Comparison of ENCODE assay signal across 9 cellular contexts in the genomic region with DNA sequence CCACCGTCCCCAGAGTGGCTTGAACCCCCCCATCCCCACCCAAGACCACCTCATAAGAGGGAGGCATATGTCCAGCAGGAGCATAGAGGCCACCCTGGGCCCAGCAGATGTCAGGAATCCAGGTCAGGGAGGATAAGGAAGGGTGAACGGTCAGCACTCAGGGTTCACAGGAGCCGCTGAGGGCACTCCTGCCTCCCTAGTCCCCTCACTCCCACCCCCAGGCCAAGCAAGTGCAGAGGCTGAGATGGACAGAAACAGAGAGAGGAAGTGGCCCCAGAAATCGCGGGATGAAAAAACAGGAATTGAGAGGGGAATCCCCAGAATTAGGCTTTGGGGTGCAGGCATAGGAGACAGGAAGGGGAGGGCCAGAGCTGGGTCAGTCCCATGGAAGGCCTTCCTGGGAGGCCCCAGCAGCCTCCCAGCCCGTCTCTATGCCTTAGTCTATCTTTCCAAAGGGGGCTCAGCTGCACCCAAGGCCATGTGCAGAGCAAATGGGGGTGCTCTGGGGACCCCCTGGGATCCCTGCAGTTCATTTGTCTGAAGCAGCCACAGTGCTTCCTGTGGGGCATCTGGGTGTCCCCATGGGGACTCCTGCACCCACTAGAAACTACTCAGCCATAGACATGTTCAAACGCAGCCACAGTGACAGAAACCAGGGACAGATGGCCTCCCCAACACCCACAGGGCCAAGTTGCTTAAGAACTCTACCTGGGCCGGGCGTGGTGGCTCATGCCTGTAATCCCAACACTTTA. TPM values are rescaled to one million over a fixed set of nuclear protein-coding genes. Genes with fewer than 3 reads are reported as not detected.
DNase-seq lines count a peak whose midpoint lies in the region; ATAC-seq and TF ChIP-seq lines count a peak whose summit lies in the region.
"Had no signal": no experiment of that assay in that cellular context is flagged by ENCODE, and none has a peak within 500 bp of the region (broad histone marks: within the 10 kb centered on the region; RNA-seq: fewer than 3 reads in every experiment).

No MANE protein-coding gene starts in this region.

- intact Hi-C loops in heart left ventricle (cut with DNase I) (loop anchor here in 9 of 10 donors (2.0 to 10.0 kb wide), 12 partner anchors 51 to 266 kb away; a partner anchor contains a TSS), left ventricle myocardium superior (cut with micrococcal nuclease) (no loop called here), activated B cell treated with CpG ODN at 0.5 μM for 24 hours (cut with micrococcal nuclease) (loop anchor here (2.0 to 10.0 kb wide), 6 partner anchors 43 to 261 kb away; a partner anchor contains a TSS), upper lobe of right lung (cut with DNase I) (no loop called here)

- H3K36me3 ChIP-seq in heart left ventricle (peaks cover 0 to 27% (median 21%) of the 10 kb centered on the region in 9 donors), upper lobe of right lung (peaks cover 16% of the 10 kb centered on the region), MM.1S (replicated peaks; ENCODE audit: insufficient read depth, low read length) (no peaks in the 10 kb centered on the region)

- DNase-seq in heart left ventricle (peak in 1 of 5 donors; percentile 34), left ventricle myocardium superior (no peak), activated B cell treated with CpG ODN at 0.5 μM for 24 hours (peak; percentile 39), immature natural killer cell (no peak), upper lobe of right lung (no peak), MM.1S (no peak), anterior cingulate cortex (lab: John Stamatoyannopoulos, UW) (no peak)

- CTCF ChIA-PET in activated B cell treated with CpG ODN at 0.5 μM for 24 hours (lab: Charles Lee), result no interaction called here

- H3K4me1 Mint-ChIP-seq in activated B cell treated with CpG ODN at 0.5 μM for 24 hours, result peaks cover 40% of the 10 kb centered on the region
- peaks cover 43 to 45% of the 10 kb centered on the region in 2 donors for H3K4me1 Mint-ChIP-seq in immature natural killer cell

- H3K9me3 ChIP-seq in heart left ventricle (no peaks in the 10 kb centered on the region), upper lobe of right lung (no peaks in the 10 kb centered on the region), MM.1S (replicated peaks; ENCODE audit: insufficient read depth, low read length) (no peaks in the 10 kb centered on the region)

- H3K9me3 Mint-ChIP-seq in activated B cell treated with CpG ODN at 0.5 μM for 24 hours (no peaks in the 10 kb centered on the region), immature natural killer cell (no peaks in the 10 kb centered on the region)

- no peaks in the 10 kb centered on the region for H3K9me2 ChIP-seq in MM.1S (replicated peaks; ENCODE audit: insufficient read depth, low read length)

- POLR2A ChIA-PET in activated B cell treated with CpG ODN at 0.5 μM for 24 hours (lab: Charles Lee), result no interaction called here

- H3K79me2 ChIP-seq in MM.1S (ENCODE audit: low read length), result no peaks in the 10 kb centered on the region

- H3K9ac ChIP-seq in MM.1S (ENCODE audit: low read length), result no peak overlapping the region

- WGBS in heart left ventricle, 4 donors, result 53 to 70% (median 64%) methylated on average over 9 of the region's 9 CpGs

- H3K27me3 Mint-ChIP-seq in activated B cell treated with CpG ODN at 0.5 μM for 24 hours (peaks cover 18% of the 10 kb centered on the region), immature natural killer cell (ENCODE audit: low read depth in 3 of 3) (peaks cover 5 to 14% (median 6%) of the 10 kb centered on the region in 3 donors)

- peak overlapping the region; percentile 88 to 98 (median 94) for H3K27ac ChIP-seq in heart left ventricle
- peak overlapping the region; percentile 89 for H3K27ac ChIP-seq in upper lobe of right lung
- H3K27ac ChIP-seq in MM.1S (ENCODE audit: low read length), result no peak overlapping the region

- H3K27me3 ChIP-seq in heart left ventricle (no peaks in the 10 kb centered on the region), upper lobe of right lung (no peaks in the 10 kb centered on the region), MM.1S (replicated peaks; ENCODE audit: insufficient read depth, low read length) (no peaks in the 10 kb centered on the region)

- H3K4me2 ChIP-seq in MM.1S (ENCODE audit: low read depth, low read length), result no peak overlapping the region

- TF ChIP-seq CTCF in heart left ventricle (IDR thresholded peaks at IDR 0.05) (no peak), activated B cell treated with CpG ODN at 0.5 μM for 24 hours (IDR thresholded peaks at IDR 0.05) (no peak), upper lobe of right lung (IDR thresholded peaks at IDR 0.05) (no peak), MM.1S (IDR thresholded peaks at IDR 0.05; ENCODE audit: low read length) (no peak)

- H3K4me3 Mint-ChIP-seq in activated B cell treated with CpG ODN at 0.5 μM for 24 hours (peak overlapping the region; percentile 75), immature natural killer cell (peak overlapping the region; percentile 76 to 81 (median 76))

- H3K4me3 ChIP-seq in heart left ventricle (peak overlapping the region in 11 of 12 donors; percentile 59 to 97 (median 84)), upper lobe of right lung (peak overlapping the region; percentile 78), MM.1S (ENCODE audit: low read length) (no peak overlapping the region)

- no peak overlapping the region for H2AFZ ChIP-seq in MM.1S (ENCODE audit: low read length)

- ATAC-seq in heart left ventricle (no peak), left ventricle myocardium superior (no peak), HG02943 (IDR thresholded peaks at IDR 0.05; ENCODE audit: low read depth, unreplicated experiment) (peak; percentile 63), activated B cell treated with CpG ODN at 0.5 μM for 24 hours (ENCODE audit: low read depth) (peak; percentile 61), upper lobe of right lung (no peak)

- H3K27ac Mint-ChIP-seq in activated B cell treated with CpG ODN at 0.5 μM for 24 hours (peak overlapping the region; percentile 56), immature natural killer cell (peak overlapping the region; percentile 62 to 92 (median 84))

- peaks cover 0 to 43% (median 22%) of the 10 kb centered on the region in 12 donors for H3K4me1 ChIP-seq in heart left ventricle
- peaks cover 15% of the 10 kb centered on the region for H3K4me1 ChIP-seq in upper lobe of right lung
- peaks cover 6% of the 10 kb centered on the region for H3K4me1 ChIP-seq in MM.1S (ENCODE audit: low read length)

- TF ChIP-seq POLR2A in heart left ventricle (IDR thresholded peaks at IDR 0.05), result no peak

- no peaks in the 10 kb centered on the region for H4K20me1 ChIP-seq in MM.1S (ENCODE audit: insufficient read depth, low read length)

- H3K36me3 Mint-ChIP-seq in activated B cell treated with CpG ODN at 0.5 μM for 24 hours (ENCODE audit: low read depth) (peaks cover 2% of the 10 kb centered on the region), immature natural killer cell (peaks cover 0 to 5% (median under 1%) of the 10 kb centered on the region in 3 donors)

- 0 out of 2 replicates have a peak, but pooled peaks cover 4% of the 10 kb centered on the region for H3F3A ChIP-seq in MM.1S (ENCODE audit: insufficient read depth, low read length)

RNA-seq across cellular contexts. Expression of a gene that starts 1.7 kb away (rescaled TPM):
- total RNA-seq in heart left ventricle (10 to 100 TPM in 4 of 9 donors, 1 to 10 TPM in 5; 5.8 to 30.9 (median 9.6) TPM), left ventricle myocardium superior (10.6 TPM), activated B cell treated with CpG ODN at 0.5 μM for 24 hours (4.4 and 5.8 TPM in 2 replicates), upper lobe of right lung (38.1 TPM)
- polyA plus RNA-seq in heart left ventricle (10 to 100 TPM in 1 of 2 donors, 1 to 10 TPM in 1; 6.5 to 13.5 TPM), immature natural killer cell (100 to 1,000 TPM in 2 of 3 donors, 10 to 100 TPM in 1; 83.5 to 145 (median 127) TPM)

RNA-seq across cellular contexts. Expression of a gene that starts 26.9 kb away (rescaled TPM):
- total RNA-seq in heart left ventricle (under 1 TPM in 1 of 9 donors, not detected in 8; 0.52 TPM), left ventricle myocardium superior (not detected), activated B cell treated with CpG ODN at 0.5 μM for 24 hours (not detected in 2 replicates), upper lobe of right lung (3.1 TPM)
- polyA plus RNA-seq in heart left ventricle (not detected), immature natural killer cell (under 1 TPM in 1 of 3 donors, not detected in 2; 0.85 TPM)
- total RNA-seq: glomerular endothelial cell had no signal

RNA-seq across cellular contexts. Expression of a gene that starts 39.9 kb away (rescaled TPM):
- total RNA-seq in heart left ventricle (1 to 10 TPM in 5 of 9 donors, under 1 TPM in 3, not detected in 1; 0.49 to 2.4 (median 1.1) TPM), left ventricle myocardium superior (2.1 TPM), activated B cell treated with CpG ODN at 0.5 μM for 24 hours (0.95 and 1.9 TPM in 2 replicates), upper lobe of right lung (8.4 TPM)
- polyA plus RNA-seq in heart left ventricle (under 1 TPM in 1 of 2 donors, not detected in 1; 0.40 TPM), immature natural killer cell (1 to 10 TPM; 1.1 to 3.1 (median 2.2) TPM)

RNA-seq across cellular contexts. Expression of a gene that starts 53.8 kb away (rescaled TPM):
- total RNA-seq in heart left ventricle, result 10 to 100 TPM in 2 of 9 donors, 1 to 10 TPM in 7; 4.1 to 28.9 (median 6.4) TPM
- polyA plus RNA-seq in heart left ventricle, result 10 to 100 TPM in 1 of 2 donors, 1 to 10 TPM in 1; 4.9 to 18.8 TPM
- 9.1 TPM for total RNA-seq in left ventricle myocardium superior
- 12.1 and 20.0 TPM in 2 replicates for total RNA-seq in activated B cell treated with CpG ODN at 0.5 μM for 24 hours
- 100 to 1,000 TPM; 226 to 318 (median 229) TPM for polyA plus RNA-seq in immature natural killer cell
- total RNA-seq in upper lobe of right lung, result 57.6 TPM

RNA-seq across cellular contexts. Expression of a gene that starts 56.3 kb away (rescaled TPM):
- total RNA-seq in heart left ventricle (10 to 100 TPM; 13.9 to 29.4 (median 17.4) TPM), left ventricle myocardium superior (16.8 TPM), activated B cell treated with CpG ODN at 0.5 μM for 24 hours (4.0 and 4.8 TPM in 2 replicates), upper lobe of right lung (36.1 TPM)
- polyA plus RNA-seq in heart left ventricle (10 to 100 TPM in 1 of 2 donors, 1 to 10 TPM in 1; 9.4 to 10.5 TPM), immature natural killer cell (10 to 100 TPM in 1 of 3 donors, 1 to 10 TPM in 2; 8.2 to 19.9 (median 9.8) TPM)

Comparison
In these comparisons a context has a peak if more than half of its experiments do, and no peak if none do; other contexts are left out.
1. intact Hi-C loops: an anchor here in heart left ventricle (2.0 to 10.0 kb wide) and activated B cell treated with CpG ODN at 0.5 μM for 24 hours (2.0 to 10.0 kb wide); none called in left ventricle myocardium superior and upper lobe of right lung.
2. ATAC-seq: peak in HG02943 (single experiment) and activated B cell treated with CpG ODN at 0.5 μM for 24 hours (single experiment); none in heart left ventricle (0 of 4), left ventricle myocardium superior (single experiment) and upper lobe of right lung (single experiment).